8 cellular contexts compared by ENCODE assay signal in the genomic region with DNA sequence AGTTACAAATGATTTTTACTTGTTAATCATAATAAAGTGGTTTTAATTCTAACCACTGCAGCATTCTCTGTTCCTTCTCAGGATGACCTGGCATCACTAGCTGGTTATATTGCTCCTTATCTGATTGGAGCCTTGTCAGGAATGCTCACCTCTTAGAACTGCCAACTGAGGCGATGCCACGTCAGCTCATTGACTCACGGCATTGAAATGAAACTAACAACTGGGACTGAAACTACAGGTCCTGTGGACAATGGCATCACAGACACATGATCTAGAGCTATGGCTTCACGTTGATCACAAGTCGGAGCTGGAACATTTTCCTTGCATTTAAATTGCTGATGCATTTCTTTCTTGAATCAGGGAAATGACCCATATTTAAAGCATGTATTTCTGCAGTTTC. TPM values are rescaled to one million over a fixed set of nuclear protein-coding genes. Genes with fewer than 3 reads are reported as not detected.
DNase-seq lines count a peak whose midpoint lies in the region; ATAC-seq, FAIRE-seq and TF ChIP-seq lines count a peak whose summit lies in the region.

No MANE protein-coding gene starts in this region.

- peak; percentile 93 for FAIRE-seq in HTR-8/SVneo (lab: Jason Lieb, UNC)

- ATAC-seq in omental fat pad (ENCODE audit: low FRiP score) (peak; percentile 66), HG03095 (IDR thresholded peaks at IDR 0.05; ENCODE audit: unreplicated experiment) (no peak)

- peak; percentile 1 for DNase-seq in activated T-cell treated with anti-CD3 and anti-CD28 coated beads for 48 hours (ENCODE audit: low read depth)
- DNase-seq in activated T-cell treated with anti-CD3 and anti-CD28 coated beads for 4 hours: no peak
- peak; percentile 70 for DNase-seq in HTR-8/SVneo (ENCODE audit: insufficient read length, low spot score)
- DNase-seq in choroid plexus epithelial cell (ENCODE audit: low read depth): peak; percentile 88
- DNase-seq in omental fat pad (ENCODE audit: low spot score): no peak
- DNase-seq in NCI-H2107 treated with DMSO at 0.1 percent for 48 hours (lab: John Stamatoyannopoulos, UW; ENCODE audit: unreplicated experiment): no peak
- DNase-seq in hypothalamus (lab: John Stamatoyannopoulos, UW): no peak

- H3K4me3 ChIP-seq in choroid plexus epithelial cell (ENCODE audit: low read depth, low read length): no peak overlapping the region

- TF ChIP-seq CTCF in choroid plexus epithelial cell (conservative IDR thresholded peaks at IDR 0.05; ENCODE audit: low read depth, low read length): no peak
- TF ChIP-seq CTCF in omental fat pad (IDR thresholded peaks at IDR 0.05): no peak

RNA-seq across cellular contexts. Expression of gene MAP2, which starts 54.9 kb away (rescaled TPM):
- total RNA-seq in omental fat pad: 10 to 100 TPM; 18.9 to 36.4 (median 25.3) TPM

Comparison
In these comparisons a context has a peak if more than half of its experiments do, and no peak if none do; other contexts are left out.
1. DNase-seq: peak in activated T-cell treated with anti-CD3 and anti-CD28 coated beads for 48 hours (single experiment), HTR-8/SVneo (single experiment) and choroid plexus epithelial cell (single experiment); none in activated T-cell treated with anti-CD3 and anti-CD28 coated beads for 4 hours (single experiment), omental fat pad (single experiment), NCI-H2107 treated with DMSO at 0.1 percent for 48 hours (single experiment) and hypothalamus (0 of 51).